Comparison of ENCODE assay signal across 29 cellular contexts in the genomic region with DNA sequence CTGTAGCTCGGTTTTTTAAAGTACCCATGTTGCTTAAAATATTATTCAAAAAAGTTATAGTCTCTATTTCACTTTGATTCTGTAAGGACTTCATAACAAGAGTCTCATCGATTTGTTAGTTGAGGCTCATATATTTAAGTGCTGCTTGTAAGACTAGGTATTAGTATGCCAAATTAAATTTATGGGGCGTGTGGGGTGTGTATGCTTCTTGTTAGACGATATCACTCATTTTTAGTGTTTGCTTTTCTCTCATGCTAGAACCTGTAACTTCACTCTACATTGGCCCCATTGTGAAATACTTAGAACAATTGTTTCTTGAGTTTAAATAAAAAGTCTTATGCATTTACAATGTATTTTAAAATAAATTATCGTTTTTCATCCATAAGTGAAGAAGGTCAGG.
"Had no signal": no experiment of that assay in that cellular context is flagged by ENCODE, and none has a peak within 500 bp of the region (broad histone marks: within the 10 kb centered on the region; RNA-seq: fewer than 3 reads in every experiment).

No MANE protein-coding gene starts in this region.

- DNase-seq: activated B cell treated with CpG ODN at 0.5 μM for 24 hours; activated CD4-positive, alpha-beta T cell treated with anti-CD3 and anti-CD28 coated beads for 48 hours; activated CD4-positive, alpha-beta T cell treated with anti-CD3 and anti-CD28 coated beads, Interleukin-2, amount 50 U/mL, for 1 hour; activated CD4-positive, alpha-beta T cell treated with anti-CD3 and anti-CD28 coated beads, Interleukin-2, amount 50 U/mL, for 48 hours; activated CD8-positive, alpha-beta memory T cell treated with anti-CD3 and anti-CD28 coated beads for 24 hours; activated CD8-positive, alpha-beta T cell treated with anti-CD3 and anti-CD28 coated beads for 36 hours; activated effector memory CD4-positive, alpha-beta T cell treated with Interleukin-2 at 50 U/mL for 16 hours; activated gamma-delta T cell treated with Interleukin-2 at 50 U/mL for 16 hours; activated naive CD4-positive, alpha-beta T cell treated with anti-CD3 and anti-CD28 coated beads, Interleukin-2, amount 50 U/mL, for 16 hours; activated naive CD4-positive, alpha-beta T cell treated with Interleukin-2 at 50 U/mL for 16 hours; activated T-cell treated with anti-CD3 and anti-CD28 coated beads, Interleukin-2, amount 50 U/mL, for 4 hours; amniotic stem cell; anterior cingulate cortex; brain microvascular endothelial cell; caudate nucleus; cortex of kidney; dermis blood vessel endothelial cell; effector CD4-positive, alpha-beta T cell; effector memory CD8-positive, alpha-beta T cell; erythroblast; esophagus squamous epithelium; foreskin melanocyte; T-helper 1 cell; T-helper 17 cell; T1000; WERI-Rb-1 had no signal

- H3K27me3 ChIP-seq: brain microvascular endothelial cell, esophagus squamous epithelium, gastroesophageal sphincter had no signal

- H3K9me3 ChIP-seq: esophagus squamous epithelium, gastroesophageal sphincter had no signal

- H3K4me3 ChIP-seq: esophagus squamous epithelium, gastroesophageal sphincter had no signal

- H3K4me1 ChIP-seq: esophagus squamous epithelium, gastroesophageal sphincter had no signal

- H3K36me3 ChIP-seq: brain microvascular endothelial cell, esophagus squamous epithelium, gastroesophageal sphincter, WERI-Rb-1 had no signal

- H3K27ac ChIP-seq: brain microvascular endothelial cell, esophagus squamous epithelium, gastroesophageal sphincter, WERI-Rb-1 had no signal

- ATAC-seq: activated CD4-positive, CD25-positive, alpha-beta regulatory T cell treated with anti-CD3 and anti-CD28 coated beads, Interleukin-2, amount 50 U/mL, for 24 hours; activated CD8-positive, alpha-beta T cell treated with anti-CD3 and anti-CD28 coated beads for 36 hours; activated T-cell treated with anti-CD3 and anti-CD28 coated beads, Interleukin-2, amount 50 U/mL, for 4 hours; activated T-helper 17 cell treated with anti-CD3 and anti-CD28 coated beads, Interleukin-2, amount 50 U/mL, for 72 hours; effector memory CD8-positive, alpha-beta T cell; gastroesophageal sphincter; T-helper 17 cell had no signal
